Comparison of ENCODE assay signal across 15 cellular contexts in the genomic region with DNA sequence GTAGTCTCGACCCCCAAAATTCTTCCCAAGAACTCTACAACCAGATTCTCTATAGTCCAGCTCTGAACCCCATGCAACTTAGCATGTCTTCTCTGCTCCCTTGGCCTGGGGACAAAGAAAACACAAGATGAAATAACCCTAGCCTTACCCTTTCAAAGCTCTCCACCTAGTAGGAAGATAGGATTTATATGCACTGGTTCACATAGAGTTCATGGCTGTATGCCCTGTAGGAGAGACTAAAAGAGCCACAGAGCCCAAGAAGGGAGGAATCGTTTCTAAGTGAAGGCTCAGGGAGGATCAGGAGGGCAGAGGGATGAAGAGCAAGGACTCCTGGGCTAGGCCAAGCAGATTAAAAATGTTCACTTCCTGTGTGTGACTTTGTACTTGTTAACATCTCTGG.
"Had no signal": no experiment of that assay in that cellular context is flagged by ENCODE, and none has a peak within 500 bp of the region (broad histone marks: within the 10 kb centered on the region; RNA-seq: fewer than 3 reads in every experiment).

No MANE protein-coding gene starts in this region.

- ATAC-seq: left colon had no signal

- H3K4me3 ChIP-seq: adrenal gland, body of pancreas, transverse colon had no signal

- H3K27me3 ChIP-seq: adrenal gland, body of pancreas, transverse colon had no signal

- H3K4me1 ChIP-seq: adrenal gland, body of pancreas, transverse colon had no signal

- DNase-seq: activated CD4-positive, alpha-beta T cell treated with anti-CD3 and anti-CD28 coated beads, Interleukin-2, amount 50 U/mL, for 1 hour; activated naive CD4-positive, alpha-beta T cell treated with anti-CD3 and anti-CD28 coated beads, Interleukin-2, amount 50 U/mL, for 16 hours; activated T-cell treated with anti-CD3 and anti-CD28 coated beads, Interleukin-2, amount 50 U/mL, for 1 hour; cortex of kidney; effector CD8-positive, alpha-beta T cell; left colon; mesendoderm; retina; small intestine; stimulated activated CD4-positive, alpha-beta T cell treated with anti-CD3 and anti-CD28 coated beads, Interleukin-4, amount 100 ng/mL, for 4 hours; stimulated activated CD8-positive, alpha-beta memory T cell treated with anti-CD3 and anti-CD28 coated beads, Interleukin-4, amount 100 ng/mL, for 48 hours; stimulated activated naive CD4-positive, alpha-beta T cell treated with Interleukin-2 at 50 U/mL for 16 hours; transverse colon had no signal

- H3K36me3 ChIP-seq: adrenal gland, transverse colon had no signal

- H3K27ac ChIP-seq: body of pancreas, transverse colon had no signal

- H3K9me3 ChIP-seq: adrenal gland, body of pancreas, transverse colon had no signal
